ENCODE assay signal across 11 cellular contexts in genomic region chr21:29332461-29333354, GRCh38. TPM values are rescaled to one million over a fixed set of nuclear protein-coding genes. Genes with fewer than 3 reads are reported as not detected.
DNase-seq lines count a peak whose midpoint lies in the region; ATAC-seq, FAIRE-seq and TF ChIP-seq lines count a peak whose summit lies in the region.
"Had no signal": no experiment of that assay in that cellular context is flagged by ENCODE, and none has a peak within 500 bp of the region (broad histone marks: within the 10 kb centered on the region; RNA-seq: fewer than 3 reads in every experiment).

No MANE protein-coding gene starts in this region.

- H3K36me3 ChIP-seq in ACC112 (ENCODE audit: insufficient read depth, low read length): peaks cover 16% of the 10 kb centered on the region
- H3K36me3 ChIP-seq in GM12878 (ENCODE audit: control insufficient read depth in 2 of 2, insufficient read depth in 2 of 2, low read length in 1 of 2): peaks cover 2 to 23% of the 10 kb centered on the region in 2 experiments
- H3K36me3 ChIP-seq in keratinocyte (ENCODE audit: control insufficient read depth in 2 of 2, extremely low read depth in 1 of 2, insufficient read depth in 2 of 2, low read length in 2 of 2): peaks cover 1 to 11% of the 10 kb centered on the region in 2 experiments
- H3K36me3 ChIP-seq in endodermal cell (ENCODE audit: control insufficient read depth, insufficient read depth, low read length): peaks cover 50% of the 10 kb centered on the region

- H4K20me1 ChIP-seq in GM12878 (ENCODE audit: control insufficient read depth, insufficient read depth) (no peaks in the 10 kb centered on the region; the same call in 1 of the 2 replicates), keratinocyte (ENCODE audit: control insufficient read depth, extremely low read depth, insufficient read depth, low read length) (peaks cover 5% of the 10 kb centered on the region)

- no peak for TF ChIP-seq EP300 in GM12878 (IDR thresholded peaks at IDR 0.05; ENCODE audit: borderline replicate concordance in 1 of 2, control insufficient read depth in 1 of 2, low read depth in 2 of 2, low read length in 2 of 2)

- peaks cover 72% of the 10 kb centered on the region for H3K79me2 ChIP-seq in ACC112 (ENCODE audit: control insufficient read depth, insufficient read depth, low read length, unreplicated experiment)
- peaks cover 4% of the 10 kb centered on the region for H3K79me2 ChIP-seq in GM12878 (ENCODE audit: control insufficient read depth, insufficient read depth, low read length)
- peaks cover 65% of the 10 kb centered on the region for H3K79me2 ChIP-seq in keratinocyte (ENCODE audit: control insufficient read depth, insufficient read depth, low read length)

- H3K4me2 ChIP-seq in GM12878 (ENCODE audit: control insufficient read depth, insufficient read depth): no peak overlapping the region
- no peak overlapping the region for H3K4me2 ChIP-seq in keratinocyte (ENCODE audit: control insufficient read depth, extremely low read depth, insufficient read depth, low read depth, low read length)

- CTCF ChIA-PET in GM12878 (lab: Yijun Ruan, JAX): no interaction called here

- H3K9me3 ChIP-seq in GM12878 (replicated peaks; ENCODE audit: control insufficient read depth, insufficient read depth, low read length) (no peaks in the 10 kb centered on the region), keratinocyte (ENCODE audit: control insufficient read depth, low read depth, low read length) (no peaks in the 10 kb centered on the region), endodermal cell (ENCODE audit: control insufficient read depth, low read length) (no peaks in the 10 kb centered on the region)
- H3K9me3 ChIP-seq: left lung had no signal

- H3K4me1 ChIP-seq in ACC112 (ENCODE audit: control insufficient read depth, insufficient read depth, low read length, unreplicated experiment) (peaks cover 46% of the 10 kb centered on the region), GM12878 (ENCODE audit: control insufficient read depth, insufficient read depth, low read length) (no peaks in the 10 kb centered on the region), keratinocyte (ENCODE audit: control insufficient read depth, extremely low read depth, insufficient read depth, low read length) (peaks cover 27% of the 10 kb centered on the region), endodermal cell (ENCODE audit: control insufficient read depth, insufficient read depth, low read length) (no peaks in the 10 kb centered on the region)

- intact Hi-C loops in GM12878 (cut with micrococcal nuclease; ENCODE audit: unreplicated experiment): no loop called here

- in situ Hi-C loops in GM12878 (cut with MboI): no loop called here

- H3K9ac ChIP-seq in GM12878 (ENCODE audit: control insufficient read depth, insufficient read depth, low read length) (no peak overlapping the region), keratinocyte (ENCODE audit: control insufficient read depth, extremely low read depth, insufficient read depth, low read length) (no peak overlapping the region), endodermal cell (ENCODE audit: extremely low read depth, low read length, poor library complexity, severe bottlenecking) (no peak overlapping the region)

- peak; percentile 33 for FAIRE-seq in HTR-8/SVneo (lab: Jason Lieb, UNC)
- FAIRE-seq in GM12878 (lab: Jason Lieb, UNC): no peak
- FAIRE-seq in keratinocyte (lab: Jason Lieb, UNC): peak; percentile 66

- BruUV-seq in GM12878 (replicated peaks; lab: Mats Ljungman, UMichigan): TSS peak; percentile 26

- no peak for DNase-seq in HTR-8/SVneo (ENCODE audit: insufficient read length, low spot score)
- no peak for DNase-seq in GM12878 (ENCODE audit: low read depth, low spot score)
- no peak for DNase-seq in keratinocyte (ENCODE audit: low read depth, low spot score)
- DNase-seq in NCI-H187 (lab: John Stamatoyannopoulos, UW): no peak
- DNase-seq in NCI-H524 (lab: John Stamatoyannopoulos, UW): no peak
- DNase-seq in anterior cingulate cortex (lab: John Stamatoyannopoulos, UW): no peak
- no peak for DNase-seq in endodermal cell
- DNase-seq: CD4-positive, CD25-positive, alpha-beta regulatory T cell; left lung; NCI-H345 had no signal

- H3K4me1 Mint-ChIP-seq in endodermal cell: no peaks in the 10 kb centered on the region

- H3K9me3 Mint-ChIP-seq in endodermal cell: no peaks in the 10 kb centered on the region
- H3K9me3 Mint-ChIP-seq: CD4-positive, CD25-positive, alpha-beta regulatory T cell had no signal

- SMC1A ChIA-PET in GM12878 (lab: Charles Lee; ENCODE audit: uncharacterized antibody, unreplicated experiment): no interaction called here

- dilution Hi-C loops in keratinocyte (cut with MboI; ENCODE audit: extremely low pct_ligation_motif_present, low sequenced_read_pairs): no loop called here

- POLR2A ChIA-PET in GM12878 (lab: Charles Lee): no interaction called here

- TF ChIP-seq POLR2A in GM12878 (IDR thresholded peaks at IDR 0.05; ENCODE audit: low read depth, low read length): no peak

- no peaks in the 10 kb centered on the region for H3K27me3 Mint-ChIP-seq in endodermal cell (ENCODE audit: insufficient read depth)
- H3K27me3 Mint-ChIP-seq: CD4-positive, CD25-positive, alpha-beta regulatory T cell had no signal

- peak overlapping the region; percentile 86 for H3K27ac ChIP-seq in ACC112 (ENCODE audit: low read depth, low read length)
- H3K27ac ChIP-seq in GM12878 (ENCODE audit: control insufficient read depth, insufficient read depth): no peak overlapping the region
- H3K27ac ChIP-seq in keratinocyte (ENCODE audit: control insufficient read depth, insufficient read depth, low read length): no peak overlapping the region
- no peak overlapping the region for H3K27ac ChIP-seq in endodermal cell (ENCODE audit: low read depth, low read length)
- H3K27ac ChIP-seq: left lung had no signal

- H3K4me3 Mint-ChIP-seq in endodermal cell: no peak overlapping the region
- H3K4me3 Mint-ChIP-seq: CD4-positive, CD25-positive, alpha-beta regulatory T cell had no signal

- H2AFZ ChIP-seq in ACC112 (ENCODE audit: low read length, unreplicated experiment) (no peak overlapping the region), GM12878 (ENCODE audit: control insufficient read depth, low read depth, low read length) (no peak overlapping the region), keratinocyte (ENCODE audit: control insufficient read depth, low read length) (no peak overlapping the region)

- no peaks in the 10 kb centered on the region for H3K9me1 ChIP-seq in keratinocyte (ENCODE audit: control insufficient read depth, extremely low read depth, insufficient read depth, low read length)

- TF ChIP-seq CTCF in GM12878 (IDR thresholded peaks at IDR 0.05 in 2 of 3, conservative IDR thresholded peaks at IDR 0.05 in 1 of 3; ENCODE audit: control insufficient read depth in 2 of 3, extremely low read depth in 1 of 3, insufficient read depth in 1 of 3, low read depth in 3 of 3, low read length in 3 of 3) (no peak), keratinocyte (optimal IDR thresholded peaks at IDR 0.05 in 1 of 3, IDR thresholded peaks at IDR 0.05 in 1 of 3, conservative IDR thresholded peaks at IDR 0.05 in 1 of 3; ENCODE audit: extremely low read depth in 1 of 3, insufficient read depth in 2 of 3, low read length in 3 of 3) (no peak), endodermal cell (conservative IDR thresholded peaks at IDR 0.05) (no peak)

- no peak for TF ChIP-seq RAD21 in GM12878 (IDR thresholded peaks at IDR 0.05; ENCODE audit: insufficient read depth, low read depth, low read length)

- H3K27ac Mint-ChIP-seq in endodermal cell: no peak overlapping the region

- peak overlapping the region; percentile 12; the same call in 1 of the 2 replicates for H3K4me3 ChIP-seq in ACC112 (ENCODE audit: low read depth, low read length)
- no peak overlapping the region for H3K4me3 ChIP-seq in GM12878
- H3K4me3 ChIP-seq in keratinocyte (ENCODE audit: control insufficient read depth in 2 of 3, extremely low read depth in 1 of 3, insufficient read depth in 2 of 3, low read depth in 1 of 3, low read length in 3 of 3): no peak overlapping the region
- no peak overlapping the region for H3K4me3 ChIP-seq in endodermal cell (ENCODE audit: low read length)
- H3K4me3 ChIP-seq: left lung had no signal

- no peaks in the 10 kb centered on the region for H3K27me3 ChIP-seq in ACC112 (ENCODE audit: insufficient read depth, low read length)
- H3K27me3 ChIP-seq in GM12878 (replicated peaks in 1 of 2; ENCODE audit: control insufficient read depth in 2 of 2, insufficient read depth in 2 of 2, low read length in 1 of 2): no peaks in the 10 kb centered on the region
- H3K27me3 ChIP-seq in keratinocyte (ENCODE audit: control insufficient read depth, extremely low read depth, insufficient read depth, low read length): no peaks in the 10 kb centered on the region
- H3K27me3 ChIP-seq in endodermal cell (ENCODE audit: control insufficient read depth, insufficient read depth, low read length, poor library complexity, severe bottlenecking): no peaks in the 10 kb centered on the region
- H3K27me3 ChIP-seq: left lung had no signal

- peaks cover 27% of the 10 kb centered on the region for H3K36me3 Mint-ChIP-seq in endodermal cell (ENCODE audit: low read depth)

- RAD21 ChIA-PET in GM12878 (lab: Charles Lee; ENCODE audit: unreplicated experiment): no interaction called here

- ATAC-seq in GM12878: no peak; the same call in 2 of the 3 replicates
- ATAC-seq: left lung had no signal

- 88% methylated on average over 10 of the region's 10 CpGs for WGBS in GM12878 (ENCODE audit: insufficient coverage, insufficient replicate concordance, low lambda C conversion rate, missing lambda C conversion rate)
- WGBS in endodermal cell (ENCODE audit: insufficient coverage in 1 of 2, insufficient read length in 1 of 2), 2 experiments: 93 to 95% methylated on average over 5 to 10 of the region's 10 CpGs

RNA-seq across cellular contexts. Expression of gene BACH1, which starts 34.0 kb away (rescaled TPM):
- 89.0 and 91.9 TPM in 2 replicates for total RNA-seq in GM12878 (2013; cell fraction: nucleolus; rRNA removed)
- total RNA-seq in GM12878 (2014; rRNA removed): 13.8 and 20.1 TPM in 2 replicates
- 16.9 and 18.1 TPM in 2 replicates for total RNA-seq in GM12878 (2014; rRNA removed; fragmentation: Illumina TruSeq; extraction: Trizol)
- total RNA-seq in GM12878 (2021): 25.7 TPM in 2 replicates
- 10.4 TPM for polyA plus RNA-seq in GM12878 (2011; ENCODE audit: low read depth)
- 18.8 and 26.6 TPM in 2 replicates for polyA plus RNA-seq in GM12878 (2011; rRNA removed)
- 6.6 and 8.8 TPM in 2 replicates for polyA plus RNA-seq in GM12878 (2011; cell fraction: cytosol; rRNA removed)
- polyA plus RNA-seq in GM12878 (2011; cell fraction: nucleus; rRNA removed): 18.9 TPM in 2 replicates
- polyA plus RNA-seq in GM12878 (2012): 11.9 and 12.8 TPM in 2 replicates
- 10.7 and 11.8 TPM in 2 replicates for polyA plus RNA-seq in GM12878 (2014; fragmentation: Illumina TruSeq; extraction: Trizol)
- polyA plus RNA-seq in GM12878 (2014; fragmentation: Nextera tagmentation; extraction: Ambion mirVana): 1 to 10 TPM; 3.2 to 3.3 TPM
- 5.4 and 7.6 TPM in 2 replicates for polyA plus RNA-seq in GM12878 (2014; rRNA removed)
- polyA plus RNA-seq in GM12878 (2016; fragmentation: Nextera tagmentation; extraction: Ambion mirVana): 10 to 100 TPM in 1 of 2 experiments, 1 to 10 TPM in 1; 9.1 to 10.3 TPM
- polyA minus RNA-seq in GM12878 (2011; rRNA and poly(A)+ RNA removed): 81.2 and 136 TPM in 2 replicates
- 17.2 and 23.1 TPM in 2 replicates for polyA minus RNA-seq in GM12878 (2011; cell fraction: cytosol; rRNA and poly(A)+ RNA removed)
- polyA minus RNA-seq in GM12878 (2011; cell fraction: nucleus; rRNA and poly(A)+ RNA removed): 43.3 and 46.8 TPM in 2 replicates
- 25.2 to 33.1 TPM (median 25.8 TPM) in 3 replicates for polyA plus RNA-seq in keratinocyte
- 43.7 TPM for polyA plus RNA-seq in keratinocyte (2011; ENCODE audit: low read depth)
- 15.7 and 28.3 TPM in 2 replicates for polyA plus RNA-seq in keratinocyte (2011; cell fraction: cytosol; rRNA removed)
- polyA plus RNA-seq in keratinocyte (2011; cell fraction: nucleus; rRNA removed): 32.1 and 36.5 TPM in 2 replicates
- polyA plus RNA-seq in keratinocyte (2012; ENCODE audit: low replicate concordance): 19.3 and 39.7 TPM in 2 replicates
- 55.2 to 158 TPM (median 123 TPM) in 3 replicates for polyA minus RNA-seq in keratinocyte
- polyA minus RNA-seq in keratinocyte (2011; cell fraction: cytosol; rRNA and poly(A)+ RNA removed): 61.0 TPM
- 55.2 and 102 TPM in 2 replicates for polyA minus RNA-seq in keratinocyte (2011; cell fraction: nucleus; rRNA and poly(A)+ RNA removed)
- total RNA-seq in endodermal cell: 10 to 100 TPM; 61.3 to 64.9 TPM
- polyA plus RNA-seq in endodermal cell (2013, experiment 1 of 2): 29.5 TPM
- 28.6 TPM for polyA plus RNA-seq in endodermal cell (2013, experiment 2 of 2)
